In genomic region chr9:124415102-124415851, GRCh38 we compare ENCODE assay signal across 1 cellular context.
TF ChIP-seq lines count a peak whose summit lies in the region.

TSS of gene PSMB7 (minus strand) at chr9:124415442. CDS start at chr9:124415425, 17 bp downstream.

TF ChIP-seq in K562, 482 proteins besides CTCF, POLR2A, EP300 and RAD21 (continued from another document and continues in another):
- no peak for TF ChIP-seq CUX1 (CRISPR knock-in tag; IDR thresholded peaks at IDR 0.05)
- no peak for TF ChIP-seq NR4A1 (CRISPR knock-in tag; IDR thresholded peaks at IDR 0.05)
- no peak for TF ChIP-seq NR4A1 (tag; IDR thresholded peaks at IDR 0.05)
- TF ChIP-seq ARID4B (CRISPR knock-in tag; IDR thresholded peaks at IDR 0.05): peak; percentile 92
- no peak for TF ChIP-seq SMARCA4 (IDR thresholded peaks at IDR 0.05)
- no peak for TF ChIP-seq BRF1 (IDR thresholded peaks at IDR 0.05; ENCODE audit: borderline replicate concordance, extremely low read depth, insufficient read length)
- no peak for TF ChIP-seq ZNF165 (CRISPR knock-in tag; IDR thresholded peaks at IDR 0.05; ENCODE audit: borderline replicate concordance)
- TF ChIP-seq HNRNPUL1 (IDR thresholded peaks at IDR 0.05; ENCODE audit: low read length): 0 out of 2 replicates have a peak, but pooled peaks have one; percentile 49
- TF ChIP-seq ZFP1 (CRISPR knock-in tag; IDR thresholded peaks at IDR 0.05): 0 out of 2 replicates have a peak, but pooled peaks have one; percentile 13
- no peak for TF ChIP-seq CBFA2T2 (conservative IDR thresholded peaks at IDR 0.05)
- TF ChIP-seq CBX2 (IDR thresholded peaks at IDR 0.05; ENCODE audit: insufficient read depth, low read length, poor library complexity, severe bottlenecking): no peak
- no peak for TF ChIP-seq ID3 (CRISPR knock-in tag; IDR thresholded peaks at IDR 0.05)
- no peak for TF ChIP-seq ID3 (tag; IDR thresholded peaks at IDR 0.05)
- TF ChIP-seq ARID1B (IDR thresholded peaks at IDR 0.05): peak; percentile 32; the same call in 1 of the 2 replicates
- no peak for TF ChIP-seq ZNF184 (CRISPR knock-in tag; IDR thresholded peaks at IDR 0.05)
- no peak for TF ChIP-seq TAL1 (IDR thresholded peaks at IDR 0.05)
- TF ChIP-seq L3MBTL2 (IDR thresholded peaks at IDR 0.05): peak; percentile 33; the same call in 1 of the 2 replicates
- TF ChIP-seq TGIF2 (CRISPR knock-in tag; IDR thresholded peaks at IDR 0.05): no peak
- TF ChIP-seq ZNF79 (CRISPR knock-in tag; IDR thresholded peaks at IDR 0.05; ENCODE audit: low read depth): no peak
- peak; percentile 64; the same call in 1 of the 2 replicates for TF ChIP-seq ELF2 (CRISPR knock-in tag; IDR thresholded peaks at IDR 0.05)
- TF ChIP-seq MTF1 (CRISPR knock-in tag; IDR thresholded peaks at IDR 0.05; ENCODE audit: borderline replicate concordance): no peak
- TF ChIP-seq TAF7 (tag; IDR thresholded peaks at IDR 0.05): peak; percentile 94
- TF ChIP-seq NFXL1 (CRISPR knock-in tag; IDR thresholded peaks at IDR 0.05): no peak
- TF ChIP-seq TEAD1 (CRISPR knock-in tag; IDR thresholded peaks at IDR 0.05): peak in 1 of 2 experiments; percentile 82; a peak in 2 of 4 replicates
- TF ChIP-seq ZNF77 (CRISPR knock-in tag; IDR thresholded peaks at IDR 0.05): no peak
- TF ChIP-seq FOXP1 (CRISPR knock-in tag; IDR thresholded peaks at IDR 0.05): 0 out of 2 replicates have a peak, but pooled peaks have one; percentile 62
- no peak for TF ChIP-seq SMARCC2 (IDR thresholded peaks at IDR 0.05; ENCODE audit: low read depth)
- peak; percentile 34 to 41; a peak in 2 of 4 replicates for TF ChIP-seq SIX5 (IDR thresholded peaks at IDR 0.05; ENCODE audit: borderline replicate concordance in 1 of 2, insufficient read depth in 1 of 2, low read depth in 1 of 2, low read length in 2 of 2)
- TF ChIP-seq ZNF12 (CRISPR knock-in tag; IDR thresholded peaks at IDR 0.05): no peak
- TF ChIP-seq SREBF1 (IDR thresholded peaks at IDR 0.05; ENCODE audit: borderline replicate concordance, low read depth, low read length): no peak
- TF ChIP-seq PHF20 (IDR thresholded peaks at IDR 0.05; ENCODE audit: partially characterized antibody): peak; percentile 99
- peak; percentile 43; the same call in 1 of the 2 replicates for TF ChIP-seq HMGXB4 (CRISPR knock-in tag; IDR thresholded peaks at IDR 0.05)
- TF ChIP-seq ARID3B (CRISPR knock-in tag; IDR thresholded peaks at IDR 0.05; ENCODE audit: borderline replicate concordance): no peak
- peak; percentile 86 for TF ChIP-seq POLR2G (IDR thresholded peaks at IDR 0.05; ENCODE audit: low read depth, low read length)
- no peak for TF ChIP-seq WHSC1 (IDR thresholded peaks at IDR 0.05; ENCODE audit: low read length)
- TF ChIP-seq TEAD2 (tag; IDR thresholded peaks at IDR 0.05): no peak
- TF ChIP-seq ZNF583 (CRISPR knock-in tag; IDR thresholded peaks at IDR 0.05): no peak
- TF ChIP-seq THAP7 (CRISPR knock-in tag; IDR thresholded peaks at IDR 0.05): no peak
- TF ChIP-seq ZNF232 (CRISPR knock-in tag; IDR thresholded peaks at IDR 0.05): no peak
- TF ChIP-seq ESRRA (IDR thresholded peaks at IDR 0.05; ENCODE audit: borderline replicate concordance, low read depth): peak; percentile 71
- TF ChIP-seq SMARCA5 (IDR thresholded peaks at IDR 0.05): no peak
- no peak for TF ChIP-seq ADNP (tag; IDR thresholded peaks at IDR 0.05)
- no peak for TF ChIP-seq ZFPM2 (CRISPR knock-in tag; IDR thresholded peaks at IDR 0.05)
- TF ChIP-seq RFX7 (CRISPR knock-in tag; IDR thresholded peaks at IDR 0.05): no peak
- 0 out of 2 replicates have a peak, but pooled peaks have one; percentile 57 for TF ChIP-seq LEF1 (IDR thresholded peaks at IDR 0.05)
- peak; percentile 78; the same call in 1 of the 2 replicates for TF ChIP-seq CBX1 (IDR thresholded peaks at IDR 0.05; ENCODE audit: low read depth)
- peak; percentile 41; the same call in 1 of the 2 replicates for TF ChIP-seq MIER1 (IDR thresholded peaks at IDR 0.05; ENCODE audit: low read depth)
- TF ChIP-seq RBM34 (IDR thresholded peaks at IDR 0.05; ENCODE audit: borderline replicate concordance, insufficient read depth, low read length): no peak
- peak; percentile 100 for TF ChIP-seq SIN3B (IDR thresholded peaks at IDR 0.05; ENCODE audit: low read depth)
- no peak for TF ChIP-seq CREBBP (IDR thresholded peaks at IDR 0.05; ENCODE audit: low read depth, low read length)
- TF ChIP-seq MEF2A (IDR thresholded peaks at IDR 0.05; ENCODE audit: control insufficient read depth, low read depth, low read length): no peak
- 0 out of 2 replicates have a peak, but pooled peaks have one; percentile 2 for TF ChIP-seq ZNF740 (CRISPR knock-in tag; IDR thresholded peaks at IDR 0.05)
- TF ChIP-seq ZNF740 (tag; IDR thresholded peaks at IDR 0.05): no peak
- TF ChIP-seq MYC (IDR thresholded peaks at IDR 0.05; ENCODE audit: low read depth, low read length): peak; percentile 56; the same call in 1 of the 2 replicates
- TF ChIP-seq MYC (CRISPR knock-in tag; IDR thresholded peaks at IDR 0.05; ENCODE audit: borderline replicate concordance, low read depth): no peak
- peak; percentile 94 for TF ChIP-seq TBP (optimal IDR thresholded peaks at IDR 0.05; ENCODE audit: low read depth, low read length)
- peak; percentile 89 for TF ChIP-seq NKRF (IDR thresholded peaks at IDR 0.05; ENCODE audit: borderline replicate concordance)
- no peak for TF ChIP-seq MXI1 (IDR thresholded peaks at IDR 0.05; ENCODE audit: low read depth, low read length)
